1 cellular context compared by ENCODE assay signal in genomic region chr10:117264776-117265175, GRCh38.
TF ChIP-seq lines count a peak whose summit lies in the region.

No MANE protein-coding gene starts in this region.

TF ChIP-seq in K562, 482 proteins besides CTCF, POLR2A, EP300 and RAD21 (continued from another document):
- TF ChIP-seq, protein P1, sequence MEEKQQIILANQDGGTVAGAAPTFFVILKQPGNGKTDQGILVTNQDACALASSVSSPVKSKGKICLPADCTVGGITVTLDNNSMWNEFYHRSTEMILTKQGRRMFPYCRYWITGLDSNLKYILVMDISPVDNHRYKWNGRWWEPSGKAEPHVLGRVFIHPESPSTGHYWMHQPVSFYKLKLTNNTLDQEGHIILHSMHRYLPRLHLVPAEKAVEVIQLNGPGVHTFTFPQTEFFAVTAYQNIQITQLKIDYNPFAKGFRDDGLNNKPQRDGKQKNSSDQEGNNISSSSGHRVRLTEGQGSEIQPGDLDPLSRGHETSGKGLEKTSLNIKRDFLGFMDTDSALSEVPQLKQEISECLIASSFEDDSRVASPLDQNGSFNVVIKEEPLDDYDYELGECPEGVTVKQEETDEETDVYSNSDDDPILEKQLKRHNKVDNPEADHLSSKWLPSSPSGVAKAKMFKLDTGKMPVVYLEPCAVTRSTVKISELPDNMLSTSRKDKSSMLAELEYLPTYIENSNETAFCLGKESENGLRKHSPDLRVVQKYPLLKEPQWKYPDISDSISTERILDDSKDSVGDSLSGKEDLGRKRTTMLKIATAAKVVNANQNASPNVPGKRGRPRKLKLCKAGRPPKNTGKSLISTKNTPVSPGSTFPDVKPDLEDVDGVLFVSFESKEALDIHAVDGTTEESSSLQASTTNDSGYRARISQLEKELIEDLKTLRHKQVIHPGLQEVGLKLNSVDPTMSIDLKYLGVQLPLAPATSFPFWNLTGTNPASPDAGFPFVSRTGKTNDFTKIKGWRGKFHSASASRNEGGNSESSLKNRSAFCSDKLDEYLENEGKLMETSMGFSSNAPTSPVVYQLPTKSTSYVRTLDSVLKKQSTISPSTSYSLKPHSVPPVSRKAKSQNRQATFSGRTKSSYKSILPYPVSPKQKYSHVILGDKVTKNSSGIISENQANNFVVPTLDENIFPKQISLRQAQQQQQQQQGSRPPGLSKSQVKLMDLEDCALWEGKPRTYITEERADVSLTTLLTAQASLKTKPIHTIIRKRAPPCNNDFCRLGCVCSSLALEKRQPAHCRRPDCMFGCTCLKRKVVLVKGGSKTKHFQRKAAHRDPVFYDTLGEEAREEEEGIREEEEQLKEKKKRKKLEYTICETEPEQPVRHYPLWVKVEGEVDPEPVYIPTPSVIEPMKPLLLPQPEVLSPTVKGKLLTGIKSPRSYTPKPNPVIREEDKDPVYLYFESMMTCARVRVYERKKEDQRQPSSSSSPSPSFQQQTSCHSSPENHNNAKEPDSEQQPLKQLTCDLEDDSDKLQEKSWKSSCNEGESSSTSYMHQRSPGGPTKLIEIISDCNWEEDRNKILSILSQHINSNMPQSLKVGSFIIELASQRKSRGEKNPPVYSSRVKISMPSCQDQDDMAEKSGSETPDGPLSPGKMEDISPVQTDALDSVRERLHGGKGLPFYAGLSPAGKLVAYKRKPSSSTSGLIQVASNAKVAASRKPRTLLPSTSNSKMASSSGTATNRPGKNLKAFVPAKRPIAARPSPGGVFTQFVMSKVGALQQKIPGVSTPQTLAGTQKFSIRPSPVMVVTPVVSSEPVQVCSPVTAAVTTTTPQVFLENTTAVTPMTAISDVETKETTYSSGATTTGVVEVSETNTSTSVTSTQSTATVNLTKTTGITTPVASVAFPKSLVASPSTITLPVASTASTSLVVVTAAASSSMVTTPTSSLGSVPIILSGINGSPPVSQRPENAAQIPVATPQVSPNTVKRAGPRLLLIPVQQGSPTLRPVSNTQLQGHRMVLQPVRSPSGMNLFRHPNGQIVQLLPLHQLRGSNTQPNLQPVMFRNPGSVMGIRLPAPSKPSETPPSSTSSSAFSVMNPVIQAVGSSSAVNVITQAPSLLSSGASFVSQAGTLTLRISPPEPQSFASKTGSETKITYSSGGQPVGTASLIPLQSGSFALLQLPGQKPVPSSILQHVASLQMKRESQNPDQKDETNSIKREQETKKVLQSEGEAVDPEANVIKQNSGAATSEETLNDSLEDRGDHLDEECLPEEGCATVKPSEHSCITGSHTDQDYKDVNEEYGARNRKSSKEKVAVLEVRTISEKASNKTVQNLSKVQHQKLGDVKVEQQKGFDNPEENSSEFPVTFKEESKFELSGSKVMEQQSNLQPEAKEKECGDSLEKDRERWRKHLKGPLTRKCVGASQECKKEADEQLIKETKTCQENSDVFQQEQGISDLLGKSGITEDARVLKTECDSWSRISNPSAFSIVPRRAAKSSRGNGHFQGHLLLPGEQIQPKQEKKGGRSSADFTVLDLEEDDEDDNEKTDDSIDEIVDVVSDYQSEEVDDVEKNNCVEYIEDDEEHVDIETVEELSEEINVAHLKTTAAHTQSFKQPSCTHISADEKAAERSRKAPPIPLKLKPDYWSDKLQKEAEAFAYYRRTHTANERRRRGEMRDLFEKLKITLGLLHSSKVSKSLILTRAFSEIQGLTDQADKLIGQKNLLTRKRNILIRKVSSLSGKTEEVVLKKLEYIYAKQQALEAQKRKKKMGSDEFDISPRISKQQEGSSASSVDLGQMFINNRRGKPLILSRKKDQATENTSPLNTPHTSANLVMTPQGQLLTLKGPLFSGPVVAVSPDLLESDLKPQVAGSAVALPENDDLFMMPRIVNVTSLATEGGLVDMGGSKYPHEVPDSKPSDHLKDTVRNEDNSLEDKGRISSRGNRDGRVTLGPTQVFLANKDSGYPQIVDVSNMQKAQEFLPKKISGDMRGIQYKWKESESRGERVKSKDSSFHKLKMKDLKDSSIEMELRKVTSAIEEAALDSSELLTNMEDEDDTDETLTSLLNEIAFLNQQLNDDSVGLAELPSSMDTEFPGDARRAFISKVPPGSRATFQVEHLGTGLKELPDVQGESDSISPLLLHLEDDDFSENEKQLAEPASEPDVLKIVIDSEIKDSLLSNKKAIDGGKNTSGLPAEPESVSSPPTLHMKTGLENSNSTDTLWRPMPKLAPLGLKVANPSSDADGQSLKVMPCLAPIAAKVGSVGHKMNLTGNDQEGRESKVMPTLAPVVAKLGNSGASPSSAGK (IDR thresholded peaks at IDR 0.05) = peak; percentile 77
- TF ChIP-seq ZNF668 (CRISPR knock-in tag; IDR thresholded peaks at IDR 0.05) = no peak
- TF ChIP-seq L3MBTL2 (IDR thresholded peaks at IDR 0.05) = peak; percentile 67; the same call in 1 of the 2 replicates
